8 cellular contexts compared by ENCODE assay signal in genomic region chr6:73521351-73522254, GRCh38. TPM values are rescaled to one million over a fixed set of nuclear protein-coding genes. Genes with fewer than 3 reads are reported as not detected.
DNase-seq lines count a peak whose midpoint lies in the region; ATAC-seq and TF ChIP-seq lines count a peak whose summit lies in the region.

No MANE protein-coding gene starts in this region.

- H3K23ac ChIP-seq in mesendoderm (ENCODE audit: low read length) = peak overlapping the region; percentile 99

- peak overlapping the region; percentile 91 for H2BK5ac ChIP-seq in mesendoderm (ENCODE audit: low read length)

- TF ChIP-seq CTCF in 22Rv1 (IDR thresholded peaks at IDR 0.05) (no peak), VCaP (conservative IDR thresholded peaks at IDR 0.05) (no peak)

- peak overlapping the region; percentile 66 for H3K4me3 ChIP-seq in ectodermal cell (ENCODE audit: insufficient read depth, low read depth, low read length)
- H3K4me3 ChIP-seq in mesendoderm (ENCODE audit: low read length) = peak overlapping the region; percentile 97

- H2AK5ac ChIP-seq in mesendoderm (ENCODE audit: low read length) = no peak overlapping the region

- peaks cover 24% of the 10 kb centered on the region for H3K79me2 ChIP-seq in mesendoderm (ENCODE audit: control insufficient read depth, insufficient read depth, low read length)

- H3K36me3 ChIP-seq in ectodermal cell (ENCODE audit: control insufficient read depth, insufficient read depth, low read length) (peaks cover 36% of the 10 kb centered on the region), mesendoderm (ENCODE audit: control insufficient read depth, insufficient read depth, low read length) (peaks cover 15% of the 10 kb centered on the region)

- peak overlapping the region; percentile 97 for H3K18ac ChIP-seq in mesendoderm (ENCODE audit: low read length)

- H3K4ac ChIP-seq in mesendoderm (ENCODE audit: low read depth, low read length) = peak overlapping the region; percentile 95

- ATAC-seq in GM18508 (IDR thresholded peaks at IDR 0.05; ENCODE audit: insufficient read depth, unreplicated experiment) = peak; percentile 21
- peak; percentile 46 for ATAC-seq in HG02943 (IDR thresholded peaks at IDR 0.05; ENCODE audit: low read depth, unreplicated experiment)

- H3K27ac ChIP-seq in 22Rv1 (peak overlapping the region; percentile 99), VCaP (peak overlapping the region; percentile 98), ectodermal cell (ENCODE audit: insufficient read depth, low read depth, low read length, poor library complexity, severe bottlenecking) (peak overlapping the region; percentile 94), mesendoderm (ENCODE audit: low read depth, low read length) (peak overlapping the region; percentile 77)

- peak overlapping the region; percentile 5 for H2BK120ac ChIP-seq in mesendoderm (ENCODE audit: low read depth, low read length)

- H3K9me3 ChIP-seq in ectodermal cell (ENCODE audit: control insufficient read depth, low read length) = no peaks in the 10 kb centered on the region

- peak overlapping the region; percentile 100 for H3K56ac ChIP-seq in mesendoderm (ENCODE audit: low read length)

- no peak overlapping the region for H2BK15ac ChIP-seq in mesendoderm (replicated peaks; ENCODE audit: low read depth)

- H3K4me2 ChIP-seq in mesendoderm (ENCODE audit: low read length) = peak overlapping the region; percentile 73

- peaks cover 14% of the 10 kb centered on the region for H3K4me1 ChIP-seq in ectodermal cell (ENCODE audit: control insufficient read depth, insufficient read depth, low read length)
- H3K4me1 ChIP-seq in mesendoderm (ENCODE audit: control insufficient read depth, low read depth, low read length) = peaks cover 2% of the 10 kb centered on the region

- DNase-seq in NCI-H2107 (lab: John Stamatoyannopoulos, UW) = peak; percentile 48
- peak; percentile 42 for DNase-seq in mesendoderm
- DNase-seq in stimulated activated CD8-positive, alpha-beta memory T cell treated with anti-CD3 and anti-CD28 coated beads, Interleukin-4, amount 100 ng/mL, for 48 hours = peak; percentile 83

- 4% methylated on average over 37 to 38 of the region's 38 CpGs for WGBS in ectodermal cell, 2 experiments
- WGBS in mesendoderm (ENCODE audit: extremely low coverage, insufficient coverage, low lambda C conversion rate) = no CpG with 5 or more reads among the region's 38 CpGs

- peaks cover 2% of the 10 kb centered on the region for H3K79me1 ChIP-seq in mesendoderm (ENCODE audit: low read length)

- H3K9ac ChIP-seq in mesendoderm (ENCODE audit: low read length) = peak overlapping the region; percentile 99

- peak overlapping the region; percentile 84 for H4K5ac ChIP-seq in mesendoderm (ENCODE audit: low read length)

- H3K27me3 ChIP-seq in ectodermal cell (ENCODE audit: control insufficient read depth, insufficient read depth, low read length, poor library complexity, severe bottlenecking) = peaks cover 15% of the 10 kb centered on the region
- H3K27me3 ChIP-seq in mesendoderm (ENCODE audit: insufficient read depth, low read length, poor library complexity) = no peaks in the 10 kb centered on the region

- H4K8ac ChIP-seq in mesendoderm (ENCODE audit: low read depth, low read length) = peak overlapping the region; percentile 91

RNA-seq across cellular contexts. Expression of gene EEF1A1, which starts 0.8 kb away (rescaled TPM):
- 12,851 TPM for polyA plus RNA-seq in ectodermal cell (2013, experiment 1 of 4)
- 12,629 TPM for polyA plus RNA-seq in ectodermal cell (2013, experiment 2 of 4)
- 9,874 TPM for polyA plus RNA-seq in ectodermal cell (2013, experiment 3 of 4)
- polyA plus RNA-seq in ectodermal cell (2013, experiment 4 of 4) = 10,984 TPM
- 13,473 TPM for polyA plus RNA-seq in mesendoderm (2013, experiment 1 of 2)
- polyA plus RNA-seq in mesendoderm (2013, experiment 2 of 2) = 13,556 TPM

Comparison
In these comparisons a context has a peak if more than half of its experiments do, and no peak if none do; other contexts are left out.
1. Peak in every context shown above with its lines: DNase-seq, ATAC-seq, H3K4me3 ChIP-seq and H3K27ac ChIP-seq.